In genomic region chr5:58113172-58113571, GRCh38 we compare ENCODE assay signal across 27 cellular contexts.
A peak's percentile ranks its signal among the peaks of the same experiment; 100 is the strongest.
DNase-seq lines count a peak whose midpoint lies in the region; ATAC-seq, FAIRE-seq and TF ChIP-seq lines count a peak whose summit lies in the region.
"Had no signal": no experiment of that assay in that cellular context is flagged by ENCODE, and none has a peak within 500 bp of the region (broad histone marks: within the 10 kb centered on the region; RNA-seq: fewer than 3 reads in every experiment).

No MANE protein-coding gene starts in this region.

- 72 to 80% methylated on average over 9 of the region's 9 CpGs for WGBS in heart right ventricle, 2 donors
- 76% methylated on average over 9 of the region's 9 CpGs for WGBS in right cardiac atrium
- 95% methylated on average over 9 of the region's 9 CpGs; no CpG with 5 or more reads in 1 of the 2 experiments for WGBS in H1 (ENCODE audit: extremely low coverage in 1 of 2, insufficient coverage in 1 of 2, insufficient read length in 1 of 2, insufficient replicate concordance in 2 of 2, low coverage in 1 of 2, low lambda C conversion rate in 2 of 2, missing lambda C conversion rate in 1 of 2), 2 experiments
- WGBS in trophoblast cell (ENCODE audit: extremely low coverage, insufficient coverage, insufficient read length), result no CpG with 5 or more reads among the region's 9 CpGs

- H2AFZ ChIP-seq in H1 (ENCODE audit: low read length) (peak overlapping the region; percentile 32; the same call in 1 of the 2 replicates), trophoblast cell (ENCODE audit: insufficient read depth, low read length, poor library complexity) (no peak overlapping the region)

- H3K23ac ChIP-seq in H1 (ENCODE audit: insufficient read length), result no peak overlapping the region
- H3K23ac ChIP-seq in trophoblast cell (ENCODE audit: low read length), result no peak overlapping the region

- H3K4me3 ChIP-seq in heart right ventricle (peak overlapping the region in 1 of 10 donors; percentile 41), right cardiac atrium (ENCODE audit: low read length) (no peak overlapping the region), H1 (ENCODE audit: extremely low read depth in 1 of 4, insufficient read depth in 2 of 4, low read depth in 3 of 4, low read length in 4 of 4) (no peak overlapping the region), trophoblast cell (ENCODE audit: low read depth, low read length) (no peak overlapping the region)
- H3K4me3 ChIP-seq: BLaER1, GM12878 had no signal

- H3K9me3 ChIP-seq in heart right ventricle, result no peaks in the 10 kb centered on the region
- no peaks in the 10 kb centered on the region for H3K9me3 ChIP-seq in right cardiac atrium (ENCODE audit: control insufficient read depth, low read length)
- H3K9me3 ChIP-seq in H1 (ENCODE audit: insufficient read depth in 2 of 2, low read depth in 1 of 2, low read length in 1 of 2), result no peaks in the 10 kb centered on the region
- H3K9me3 ChIP-seq in trophoblast cell (ENCODE audit: insufficient read depth, low read depth, low read length), result no peaks in the 10 kb centered on the region
- H3K9me3 ChIP-seq: BE2C, BLaER1 had no signal

- H4K8ac ChIP-seq in H1 (ENCODE audit: extremely low read depth, insufficient read depth, low read length) (no peak overlapping the region), trophoblast cell (ENCODE audit: low read depth, low read length) (no peak overlapping the region)

- H3K27me3 ChIP-seq in heart right ventricle, result no peaks in the 10 kb centered on the region
- no peaks in the 10 kb centered on the region for H3K27me3 ChIP-seq in right cardiac atrium (ENCODE audit: control insufficient read depth, insufficient read depth)
- H3K27me3 ChIP-seq in H1 (replicated peaks in 1 of 4; ENCODE audit: control insufficient read depth in 3 of 4, extremely low read depth in 1 of 4, insufficient read depth in 3 of 4, low read length in 3 of 4), result no peaks in the 10 kb centered on the region
- H3K27me3 ChIP-seq in trophoblast cell (ENCODE audit: insufficient read depth, low read length), result no peaks in the 10 kb centered on the region
- H3K27me3 ChIP-seq: BE2C, BLaER1 had no signal

- no peak overlapping the region for H3K4ac ChIP-seq in H1 (replicated peaks; ENCODE audit: insufficient read length, low read depth, low read length)
- H3K4ac ChIP-seq in trophoblast cell (ENCODE audit: low read depth, low read length), result no peak overlapping the region

- no peak overlapping the region for H4K12ac ChIP-seq in trophoblast cell (ENCODE audit: low read depth, low read length)

- no peak overlapping the region for H2BK12ac ChIP-seq in H1 (ENCODE audit: low read depth, low read length)
- H2BK12ac ChIP-seq in trophoblast cell (ENCODE audit: low read length), result no peak overlapping the region

- H2BK120ac ChIP-seq in H1 (replicated peaks; ENCODE audit: low read depth, low read length) (no peak overlapping the region), trophoblast cell (ENCODE audit: insufficient read depth, low read length, poor library complexity) (no peak overlapping the region)

- H3K14ac ChIP-seq in H1 (ENCODE audit: insufficient read length) (no peak overlapping the region), trophoblast cell (ENCODE audit: low read length) (no peak overlapping the region)

- no peaks in the 10 kb centered on the region; the same call in 1 of the 2 replicates for H3K23me2 ChIP-seq in H1 (ENCODE audit: low read depth, low read length)

- H3K4me2 ChIP-seq in H1 (ENCODE audit: insufficient read depth in 1 of 2, low read depth in 2 of 2, low read length in 2 of 2) (no peak overlapping the region), trophoblast cell (ENCODE audit: low read length) (no peak overlapping the region)
- H3K4me2 ChIP-seq: BLaER1 had no signal

- no peaks in the 10 kb centered on the region for H3K79me2 ChIP-seq in H1 (ENCODE audit: control insufficient read depth in 1 of 2, insufficient read depth in 2 of 2, low read length in 2 of 2)
- no peaks in the 10 kb centered on the region for H3K79me2 ChIP-seq in trophoblast cell (ENCODE audit: control insufficient read depth, insufficient read depth, low read length, poor library complexity)

- intact Hi-C loops in heart right ventricle (cut with DNase I), result no loop called here
- intact Hi-C loops in cardiac septum (cut with DNase I), result no loop called here
- intact Hi-C loops in right cardiac atrium (cut with DNase I), result no loop called here
- intact Hi-C loops in Right ventricle myocardium inferior (cut with DNase I), result loop anchor here (5.0 kb wide), 1 partner anchor 36 kb away; no protein-coding TSS in a partner anchor

- no peaks in the 10 kb centered on the region for H4K20me1 ChIP-seq in H1 (replicated peaks in 1 of 2; ENCODE audit: control insufficient read depth in 1 of 2, insufficient read depth in 2 of 2, low read length in 2 of 2)
- H4K20me1 ChIP-seq: BLaER1 had no signal

- ATAC-seq in heart right ventricle, result peak in 4 of 8 donors; percentile 51 to 70 (median 61)
- ATAC-seq in right cardiac atrium, result no peak
- ATAC-seq in Right ventricle myocardium inferior, result no peak
- ATAC-seq: GM12878 had no signal

- no peak for FAIRE-seq in H1 (lab: Jason Lieb, UNC)
- no peak for FAIRE-seq in urothelium cell line (lab: Jason Lieb, UNC)
- FAIRE-seq: A204.1, GM12878, GM12892, GM18507 had no signal

- H2AK5ac ChIP-seq in H1 (ENCODE audit: low read depth, low read length) (no peak overlapping the region), trophoblast cell (ENCODE audit: low read length) (no peak overlapping the region)

- TF ChIP-seq CTCF in heart right ventricle (IDR thresholded peaks at IDR 0.05) (no peak), H1 (IDR thresholded peaks at IDR 0.05; ENCODE audit: control extremely low read depth in 1 of 3, insufficient read depth in 1 of 3, low read depth in 1 of 3, low read length in 3 of 3) (no peak)

- CTCF ChIA-PET in H1 (lab: Charles Lee; ENCODE audit: partially characterized antibody), result interaction anchor here (0.5 to 0.7 kb wide), 4 partner anchors 37 to 463 kb away, joined by 3 to 4 read pairs (median 4); no protein-coding TSS in a partner anchor

- TF ChIP-seq RAD21 in H1 (IDR thresholded peaks at IDR 0.05 in 1 of 2, conservative IDR thresholded peaks at IDR 0.05 in 1 of 2; ENCODE audit: low read depth in 2 of 2, low read length in 2 of 2), result no peak

- TF ChIP-seq EP300 in H1 (IDR thresholded peaks at IDR 0.05; ENCODE audit: borderline replicate concordance in 1 of 2, low read depth in 2 of 2, low read length in 2 of 2), result no peak

- TF ChIP-seq POLR2A in H1 (IDR thresholded peaks at IDR 0.05; ENCODE audit: control extremely low read depth in 1 of 2, low read depth in 2 of 2, low read length in 2 of 2), result no peak

- H3K18ac ChIP-seq in H1 (ENCODE audit: extremely low read depth, low read length) (no peak overlapping the region), trophoblast cell (ENCODE audit: low read length) (no peak overlapping the region)

- H3K56ac ChIP-seq in H1 (replicated peaks; ENCODE audit: insufficient read length, low read depth, low read length), result no peak overlapping the region

- H2BK20ac ChIP-seq in H1 (ENCODE audit: low read length), result no peak overlapping the region

- H2BK5ac ChIP-seq in H1 (ENCODE audit: low read depth, low read length) (no peak overlapping the region), trophoblast cell (ENCODE audit: low read depth, low read length, poor library complexity) (no peak overlapping the region)

- peaks cover 0 to 47% (median 0%) of the 10 kb centered on the region in 9 donors for H3K4me1 ChIP-seq in heart right ventricle
- H3K4me1 ChIP-seq in right cardiac atrium (ENCODE audit: control insufficient read depth, insufficient read depth, low read length), result no peaks in the 10 kb centered on the region
- H3K4me1 ChIP-seq in H1 (replicated peaks in 1 of 4; ENCODE audit: control insufficient read depth in 3 of 4, insufficient read depth in 4 of 4, low read length in 3 of 4), result no peaks in the 10 kb centered on the region
- no peaks in the 10 kb centered on the region for H3K4me1 ChIP-seq in trophoblast cell (ENCODE audit: control insufficient read depth in 1 of 2, insufficient read depth in 2 of 2, low read length in 2 of 2)
- H3K4me1 ChIP-seq: BLaER1 had no signal

- no peak overlapping the region for H2BK15ac ChIP-seq in H1 (ENCODE audit: low read length)

- POLR2A ChIA-PET in H1 (lab: Charles Lee; ENCODE audit: partially characterized antibody), result no interaction called here

- no peak overlapping the region for H3K9ac ChIP-seq in H1 (replicated peaks in 1 of 4; ENCODE audit: extremely low read depth in 1 of 4, low read depth in 3 of 4, low read length in 3 of 4)
- no peak overlapping the region for H3K9ac ChIP-seq in trophoblast cell (ENCODE audit: low read length)
- H3K9ac ChIP-seq: BLaER1 had no signal

- no peak overlapping the region for H4K5ac ChIP-seq in H1 (ENCODE audit: insufficient read length, low read depth, low read length)

- DNase-seq in heart right ventricle, result peak in 1 of 2 donors; percentile 30
- no peak for DNase-seq in cardiac septum (ENCODE audit: low spot score)
- peak in 1 of 3 donors; percentile 5 for DNase-seq in right cardiac atrium
- no peak for DNase-seq in Right ventricle myocardium inferior (ENCODE audit: missing footprints)
- DNase-seq in H1 (ENCODE audit: low read depth in 1 of 2, low spot score in 2 of 2), result no peak
- no peak for DNase-seq in urothelium cell line (ENCODE audit: low spot score)
- no peak for DNase-seq in trophoblast cell
- DNase-seq: 8988T; ACHN; BE2C; C1 segment of cervical spinal cord; CD4-positive, alpha-beta memory T cell; CD4-positive, CD25-positive, alpha-beta regulatory T cell; CD8-positive, alpha-beta memory T cell; COR-L47; DMS 273 treated with DMSO at 0.1 percent for 48 hours; DMS153; DMS53; DMS79; DND-41; EL; GDM1 had no signal

- H3K27ac ChIP-seq in heart right ventricle (peak overlapping the region in 6 of 10 donors; percentile 10 to 80 (median 59)), right cardiac atrium (ENCODE audit: low read length) (peak overlapping the region; percentile 27), H1 (ENCODE audit: low read depth, low read length) (no peak overlapping the region), trophoblast cell (ENCODE audit: low read depth, low read length) (no peak overlapping the region)
- H3K27ac ChIP-seq: BLaER1 had no signal

- H4K91ac ChIP-seq in H1 (replicated peaks; ENCODE audit: insufficient read length, low read length), result no peak overlapping the region
- H4K91ac ChIP-seq in trophoblast cell (ENCODE audit: low read depth, low read length), result no peak overlapping the region

- H3K79me1 ChIP-seq in H1 (ENCODE audit: low read depth, low read length) (no peaks in the 10 kb centered on the region), trophoblast cell (ENCODE audit: low read length) (peaks cover 1% of the 10 kb centered on the region)

- H3K36me3 ChIP-seq in heart right ventricle (no peaks in the 10 kb centered on the region), H1 (ENCODE audit: control insufficient read depth in 2 of 4, insufficient read depth in 4 of 4, low read length in 3 of 4) (no peaks in the 10 kb centered on the region), trophoblast cell (ENCODE audit: control insufficient read depth in 1 of 2, insufficient read depth in 2 of 2, low read length in 2 of 2) (no peaks in the 10 kb centered on the region)
- H3K36me3 ChIP-seq: BE2C, BLaER1 had no signal

Comparison
In these comparisons a context has a peak if more than half of its experiments do, and no peak if none do; other contexts are left out.
1. H3K27ac ChIP-seq: peak in heart right ventricle (6 of 10) and right cardiac atrium (single experiment); none in H1 (single experiment) and trophoblast cell (single experiment).